In genomic region chr4:73682508-73682907, GRCh38 we compare ENCODE assay signal across 21 cellular contexts. TPM values are rescaled to one million over a fixed set of nuclear protein-coding genes. Genes with fewer than 3 reads are reported as not detected.
DNase-seq lines count a peak whose midpoint lies in the region; ATAC-seq and TF ChIP-seq lines count a peak whose summit lies in the region.
"Had no signal": no experiment of that assay in that cellular context is flagged by ENCODE, and none has a peak within 500 bp of the region (broad histone marks: within the 10 kb centered on the region; RNA-seq: fewer than 3 reads in every experiment).

No MANE protein-coding gene starts in this region.

- BruUV-seq in MCF 10A (replicated peaks; lab: Mats Ljungman, UMichigan) (no TSS peak), PC-9 (replicated peaks; lab: Mats Ljungman, UMichigan) (no TSS peak), mammary epithelial cell (replicated peaks; lab: Mats Ljungman, UMichigan) (no TSS peak)

- CTCF ChIA-PET in MCF 10A (lab: Yijun Ruan, JAX) = interaction anchor here (0.6 to 2.8 kb wide), 5 partner anchors 20 to 1372 kb away, joined by 3 to 8 read pairs (median 3); no protein-coding TSS in a partner anchor
- CTCF ChIA-PET in PC-9 (lab: Charles Lee) = no interaction called here
- CTCF ChIA-PET in mammary epithelial cell (lab: Charles Lee; ENCODE audit: low non-redundant PET) = no interaction called here

- H3K9me3 ChIP-seq in breast epithelium (no peaks in the 10 kb centered on the region), PC-9 (ENCODE audit: insufficient read depth, low read depth) (no peaks in the 10 kb centered on the region), mammary epithelial cell (replicated peaks; ENCODE audit: insufficient read depth, low read length) (no peaks in the 10 kb centered on the region), mucosa of descending colon (no peaks in the 10 kb centered on the region)
- H3K9me3 ChIP-seq: SJCRH30 had no signal

- no peak for ATAC-seq in GM21423 (IDR thresholded peaks at IDR 0.05; ENCODE audit: unreplicated experiment)
- no peak for ATAC-seq in mucosa of descending colon

- no peak for TF ChIP-seq CTCF in MCF 10A (IDR thresholded peaks at IDR 0.05; ENCODE audit: unreplicated experiment)
- no peak for TF ChIP-seq CTCF in breast epithelium (IDR thresholded peaks at IDR 0.05)
- TF ChIP-seq CTCF in PC-9 (conservative IDR thresholded peaks at IDR 0.05) = no peak
- TF ChIP-seq CTCF in mammary epithelial cell (conservative IDR thresholded peaks at IDR 0.05 in 1 of 2, IDR thresholded peaks at IDR 0.05 in 1 of 2; ENCODE audit: extremely low read depth in 1 of 2, insufficient read depth in 1 of 2, low read depth in 1 of 2, low read length in 2 of 2) = no peak
- TF ChIP-seq CTCF in mucosa of descending colon (IDR thresholded peaks at IDR 0.05) = no peak

- 36% methylated on average over 1 of the region's 1 CpG for WGBS in mammary epithelial cell (ENCODE audit: low coverage, missing lambda C conversion rate)

- TF ChIP-seq POLR2A in breast epithelium (IDR thresholded peaks at IDR 0.05) = no peak

- no peaks in the 10 kb centered on the region for H3K36me3 Mint-ChIP-seq in MCF 10A (ENCODE audit: insufficient read depth, unreplicated experiment)
- H3K36me3 Mint-ChIP-seq: IgD-negative memory B cell had no signal

- dilution Hi-C loops in mammary epithelial cell (cut with HindIII; ENCODE audit: low sequenced_read_pairs) = no loop called here

- no peaks in the 10 kb centered on the region for H3K27me3 ChIP-seq in breast epithelium
- H3K27me3 ChIP-seq in PC-9 (ENCODE audit: insufficient read depth, low read depth) = no peaks in the 10 kb centered on the region
- no peaks in the 10 kb centered on the region for H3K27me3 ChIP-seq in mammary epithelial cell (ENCODE audit: insufficient read depth, low read length)
- H3K27me3 ChIP-seq: SJCRH30 had no signal

- peak overlapping the region; percentile 36 for H3K9ac ChIP-seq in mammary epithelial cell (ENCODE audit: insufficient read depth, low read length)

- peak overlapping the region; percentile 51 for H3K27ac Mint-ChIP-seq in MCF 10A (ENCODE audit: low read depth, unreplicated experiment)
- H3K27ac Mint-ChIP-seq: IgD-negative memory B cell had no signal

- POLR2A ChIA-PET in MCF 10A (lab: Yijun Ruan, JAX) (interaction anchor here (1.1 to 2.2 kb wide), 5 partner anchors 10 to 25 kb away, joined by 3 to 10 read pairs (median 5); no protein-coding TSS in a partner anchor), PC-9 (lab: Charles Lee; ENCODE audit: unreplicated experiment) (no interaction called here)

- peaks cover 14% of the 10 kb centered on the region for H3K4me1 Mint-ChIP-seq in MCF 10A (ENCODE audit: insufficient read depth, unreplicated experiment)
- H3K4me1 Mint-ChIP-seq: IgD-negative memory B cell had no signal

- no peak overlapping the region for H3K4me2 ChIP-seq in PC-9
- H3K4me2 ChIP-seq in mammary epithelial cell (ENCODE audit: insufficient read depth, low read depth, low read length) = peak overlapping the region; percentile 52

- H3K27ac ChIP-seq in breast epithelium (no peak overlapping the region), PC-9 (0 out of 2 replicates have a peak overlapping the region, but pooled peaks have one; percentile 19), mammary epithelial cell (ENCODE audit: insufficient read depth, low read depth, low read length) (peak overlapping the region; percentile 94)
- H3K27ac ChIP-seq: C4-2B, HL-60, SJCRH30 had no signal

- H3K4me1 ChIP-seq in breast epithelium (no peaks in the 10 kb centered on the region), PC-9 (replicated peaks; ENCODE audit: insufficient read depth) (peaks cover 6% of the 10 kb centered on the region), mammary epithelial cell (ENCODE audit: insufficient read depth, low read length) (peaks cover 27% of the 10 kb centered on the region), mucosa of descending colon (ENCODE audit: low read depth) (no peaks in the 10 kb centered on the region)

- H3K9me3 Mint-ChIP-seq in MCF 10A (ENCODE audit: unreplicated experiment) = peaks cover 7% of the 10 kb centered on the region
- H3K9me3 Mint-ChIP-seq: IgD-negative memory B cell had no signal

- H3K4me3 ChIP-seq in breast epithelium (no peak overlapping the region), PC-9 (no peak overlapping the region), mammary epithelial cell (replicated peaks in 1 of 3; ENCODE audit: insufficient read depth in 1 of 3, low read depth in 2 of 3, low read length in 3 of 3) (no peak overlapping the region), mucosa of descending colon (no peak overlapping the region)
- H3K4me3 ChIP-seq: SJCRH30 had no signal

- no peak for DNase-seq in MCF 10A (ENCODE audit: unreplicated experiment)
- DNase-seq in breast epithelium (ENCODE audit: low spot score in 2 of 2) = no peak
- no peak for DNase-seq in PC-9
- DNase-seq in mammary epithelial cell = peak; percentile 68
- DNase-seq in mucosa of descending colon = no peak
- no peak for DNase-seq in HCEC 1CT
- no peak for DNase-seq in activated T-cell treated with anti-CD3 and anti-CD28 coated beads for 4 hours
- DNase-seq: ACHN; DND-41; H7; Kasumi-1; MM.1S; NCI-H1694 treated with DMSO at 0.1 percent for 48 hours; NCI-H2107; NCI-H510A; NK-92 treated with Interleukin-12 subunit alpha and Interleukin-12 subunit beta, amount 100 ng/mL, for 24 hours; SJCRH30 had no signal

- H3K36me3 ChIP-seq in breast epithelium (no peaks in the 10 kb centered on the region), PC-9 (ENCODE audit: low read depth) (no peaks in the 10 kb centered on the region), mammary epithelial cell (ENCODE audit: insufficient read depth, low read length) (no peaks in the 10 kb centered on the region), mucosa of descending colon (ENCODE audit: low read depth) (no peaks in the 10 kb centered on the region)
- H3K36me3 ChIP-seq: SJCRH30 had no signal

- no peak overlapping the region for H2AFZ ChIP-seq in PC-9
- no peak overlapping the region for H2AFZ ChIP-seq in mammary epithelial cell (ENCODE audit: low read depth, low read length)

- no peaks in the 10 kb centered on the region for H3K9me2 ChIP-seq in PC-9 (ENCODE audit: insufficient read depth)

- no peaks in the 10 kb centered on the region for H3K27me3 Mint-ChIP-seq in MCF 10A (ENCODE audit: insufficient read depth, unreplicated experiment)

- in situ Hi-C loops in mammary epithelial cell (cut with MboI; ENCODE audit: low sequenced_read_pairs in 2 of 2) = no loop called here

- H4K20me1 ChIP-seq in PC-9 (ENCODE audit: insufficient read depth) = no peaks in the 10 kb centered on the region
- no peaks in the 10 kb centered on the region for H4K20me1 ChIP-seq in mammary epithelial cell (ENCODE audit: insufficient read depth, low read length)

- H3K4me3 Mint-ChIP-seq in MCF 10A (ENCODE audit: unreplicated experiment) = no peak overlapping the region
- H3K4me3 Mint-ChIP-seq: IgD-negative memory B cell had no signal

- H3F3A ChIP-seq in PC-9 (ENCODE audit: insufficient read depth, low read depth) = peaks cover 6% of the 10 kb centered on the region; the same call in 1 of the 2 replicates

- H3K79me2 ChIP-seq in PC-9 (ENCODE audit: low read depth) = no peaks in the 10 kb centered on the region
- no peaks in the 10 kb centered on the region for H3K79me2 ChIP-seq in mammary epithelial cell (ENCODE audit: insufficient read depth, low read length)

- intact Hi-C loops in MCF 10A (cut with micrococcal nuclease) (no loop called here), breast epithelium (cut with DNase I; ENCODE audit: low total_unique reads) (no loop called here), PC-9 (cut with micrococcal nuclease; ENCODE audit: unreplicated experiment) (no loop called here), mammary epithelial cell (cut with micrococcal nuclease) (no loop called here), mucosa of descending colon (cut with DNase I, micrococcal nuclease) (no loop called here)

RNA-seq across cellular contexts. Expression of gene CXCL8, which starts 57.9 kb away (rescaled TPM):
- total RNA-seq in MCF 10A (2022) = 17.0 and 36.2 TPM in 2 replicates
- 10 to 100 TPM in 1 of 3 donors, 1 to 10 TPM in 1, under 1 TPM in 1; 0.64 to 33.7 (median 2.6) TPM for total RNA-seq in breast epithelium
- 0.35 and 0.38 TPM in 2 replicates for total RNA-seq in PC-9 (2021)
- total RNA-seq in mammary epithelial cell = 10 to 100 TPM in 1 of 2 donors, 1 to 10 TPM in 1; 1.0 to 14.0 TPM
- polyA plus RNA-seq in mammary epithelial cell = 5.3 TPM
- polyA minus RNA-seq in mammary epithelial cell = 12.8 TPM
- 10 to 100 TPM in 1 of 3 donors, under 1 TPM in 2; 0.73 to 44.6 (median 0.78) TPM for total RNA-seq in mucosa of descending colon
- total RNA-seq: H7 had no signal

Comparison
In these comparisons a context has a peak if more than half of its experiments do, and no peak if none do; other contexts are left out.
1. H3K27ac ChIP-seq: peak in PC-9 (single experiment) and mammary epithelial cell (single experiment); none in breast epithelium (0 of 2).